25 cellular contexts compared by ENCODE assay signal in genomic region chr15:73485372-73485771, GRCh38. TPM values are rescaled to one million over a fixed set of nuclear protein-coding genes. Genes with fewer than 3 reads are reported as not detected.
"Had no signal": no experiment of that assay in that cellular context is flagged by ENCODE, and none has a peak within 500 bp of the region (broad histone marks: within the 10 kb centered on the region; RNA-seq: fewer than 3 reads in every experiment).

No MANE protein-coding gene starts in this region.

- H2AFZ ChIP-seq: parathyroid adenoma had no signal

- H3K27me3 ChIP-seq: right lobe of liver, tibial artery, upper lobe of left lung, uterus had no signal

- H3K9ac ChIP-seq: parathyroid adenoma had no signal

- H3K4me1 ChIP-seq: esophagus squamous epithelium, foreskin keratinocyte, parathyroid adenoma, prostate gland, uterus had no signal

- H3K9me3 ChIP-seq: esophagus squamous epithelium, prostate gland, right lobe of liver, tibial artery, upper lobe of left lung, uterus had no signal

- H3K27ac ChIP-seq: esophagus squamous epithelium, foreskin keratinocyte, parathyroid adenoma, prostate gland, right lobe of liver, tibial artery, upper lobe of left lung, uterus had no signal

- H3K4me3 ChIP-seq: esophagus squamous epithelium, prostate gland, right lobe of liver, tibial artery, upper lobe of left lung, uterus had no signal

- H3K36me3 ChIP-seq: esophagus squamous epithelium, prostate gland, right lobe of liver, tibial artery, upper lobe of left lung, uterus had no signal

- FAIRE-seq: islet of Langerhans had no signal

- ATAC-seq: foreskin keratinocyte; naive thymus-derived CD4-positive, alpha-beta T cell; stimulated activated effector memory CD8-positive, alpha-beta T cell treated with anti-CD3 and anti-CD28 coated beads, Interleukin-12 subunit alpha, Interleukin-12 subunit beta, amount 100 ng/mL, for 72 hours had no signal

- DNase-seq: dermis blood vessel endothelial cell; esophagus squamous epithelium; hippocampal formation; kidney glomerular epithelial cell; mesendoderm; naive thymus-derived CD4-positive, alpha-beta T cell; nephron progenitor cell; retina; right lobe of liver; stimulated activated CD4-positive, alpha-beta T cell treated with anti-CD3 and anti-CD28 coated beads, Interleukin-4, amount 100 ng/mL, for 1 hour; stimulated activated CD8-positive, alpha-beta memory T cell treated with anti-CD3 and anti-CD28 coated beads, Interleukin-4, amount 100 ng/mL, for 48 hours; tibial artery; upper lobe of left lung; uterus had no signal

- H3K79me2 ChIP-seq: parathyroid adenoma had no signal

RNA-seq across cellular contexts. Expression of gene REC114, which starts 42.4 kb away (rescaled TPM):
- total RNA-seq: dermis blood vessel endothelial cell; epithelial cell of proximal tubule; esophagus squamous epithelium; foreskin keratinocyte; liver; lung microvascular endothelial cell; mononuclear cell; naive thymus-derived CD4-positive, alpha-beta T cell; omental fat pad; right lobe of liver; temporal lobe; upper lobe of left lung; uterus had no signal
- polyA plus RNA-seq: foreskin keratinocyte; liver; naive thymus-derived CD4-positive, alpha-beta T cell had no signal
